Comparison of ENCODE assay signal across 13 cellular contexts in genomic region chr2:101311390-101312019, GRCh38. TPM values are rescaled to one million over a fixed set of nuclear protein-coding genes. Genes with fewer than 3 reads are reported as not detected.
DNase-seq lines count a peak whose midpoint lies in the region; ATAC-seq and TF ChIP-seq lines count a peak whose summit lies in the region.
"Had no signal": no experiment of that assay in that cellular context is flagged by ENCODE, and none has a peak within 500 bp of the region (broad histone marks: within the 10 kb centered on the region; RNA-seq: fewer than 3 reads in every experiment).

No MANE protein-coding gene starts in this region.

- H3K27me3 ChIP-seq in effector memory CD4-positive, alpha-beta T cell (replicated peaks; ENCODE audit: control insufficient read depth, insufficient read depth, low read length, poor library complexity, severe bottlenecking), result no peaks in the 10 kb centered on the region
- H3K27me3 ChIP-seq: upper lobe of right lung had no signal

- peaks cover 2 to 3% of the 10 kb centered on the region in 2 donors for H3K36me3 Mint-ChIP-seq in activated T-cell treated with anti-CD3 and anti-CD28 coated beads, Interleukin-2, amount 50 U/mL, for 72 hours (ENCODE audit: insufficient read depth in 2 of 2)
- H3K36me3 Mint-ChIP-seq in T-helper 1 cell treated with Interleukin-12 subunit alpha and Interleukin-12 subunit beta and Interleukin-4 antibody, amounts not matched to agents 30 μg/mL and 1 μg/mL, for 36 hours (ENCODE audit: low read depth), result peaks cover 13% of the 10 kb centered on the region
- peaks cover 3% of the 10 kb centered on the region for H3K36me3 Mint-ChIP-seq in stimulated activated memory B cell treated with anti-CD40 and anti-IgM and Interleukin-4, amounts not matched to agents 10 μg/mL and 1 μg/mL and 100 μg/mL, for 72 hours

- H3K9me3 Mint-ChIP-seq in activated T-cell treated with anti-CD3 and anti-CD28 coated beads, Interleukin-2, amount 50 U/mL, for 72 hours, result no peaks in the 10 kb centered on the region
- H3K9me3 Mint-ChIP-seq in T-helper 1 cell treated with Interleukin-12 subunit alpha and Interleukin-12 subunit beta and Interleukin-4 antibody, amounts not matched to agents 30 μg/mL and 1 μg/mL, for 36 hours, result peaks cover 2% of the 10 kb centered on the region
- no peaks in the 10 kb centered on the region for H3K9me3 Mint-ChIP-seq in stimulated activated memory B cell treated with anti-CD40 and anti-IgM and Interleukin-4, amounts not matched to agents 10 μg/mL and 1 μg/mL and 100 μg/mL, for 72 hours
- H3K9me3 Mint-ChIP-seq: HFFc6 had no signal

- no peak for DNase-seq in activated T-cell treated with anti-CD3 and anti-CD28 coated beads, Interleukin-2, amount 50 U/mL, for 72 hours
- DNase-seq in activated T-cell treated with anti-CD3 and anti-CD28 coated beads for 4 hours, result no peak
- peak in 1 of 3 donors; percentile 25 for DNase-seq in effector memory CD4-positive, alpha-beta T cell
- DNase-seq in dedifferentiated amniotic fluid mesenchymal stem cell (ENCODE audit: extremely low spot score), result no peak
- DNase-seq in glomerular visceral epithelial cell (ENCODE audit: extremely low spot score), result no peak
- DNase-seq in GM13977 (ENCODE audit: low spot score), result no peak
- DNase-seq: ACHN, DMS79 treated with DMSO at 0.1 percent for 48 hours, HFFc6, Karpas-422, upper lobe of right lung had no signal

- no peaks in the 10 kb centered on the region for H3K9me3 ChIP-seq in effector memory CD4-positive, alpha-beta T cell (ENCODE audit: control insufficient read depth, low read length)
- H3K9me3 ChIP-seq: upper lobe of right lung had no signal

- H3K4me1 Mint-ChIP-seq in activated T-cell treated with anti-CD3 and anti-CD28 coated beads, Interleukin-2, amount 50 U/mL, for 72 hours (ENCODE audit: low read depth), result peaks cover 61% of the 10 kb centered on the region
- H3K4me1 Mint-ChIP-seq in T-helper 1 cell treated with Interleukin-12 subunit alpha and Interleukin-12 subunit beta and Interleukin-4 antibody, amounts not matched to agents 30 μg/mL and 1 μg/mL, for 36 hours (ENCODE audit: low read depth), result peaks cover 45% of the 10 kb centered on the region
- peaks cover 35% of the 10 kb centered on the region for H3K4me1 Mint-ChIP-seq in stimulated activated memory B cell treated with anti-CD40 and anti-IgM and Interleukin-4, amounts not matched to agents 10 μg/mL and 1 μg/mL and 100 μg/mL, for 72 hours

- H3K36me3 ChIP-seq in effector memory CD4-positive, alpha-beta T cell (ENCODE audit: control insufficient read depth, insufficient read depth, low read length), result no peaks in the 10 kb centered on the region
- H3K36me3 ChIP-seq: upper lobe of right lung had no signal

- H3K4me1 ChIP-seq in effector memory CD4-positive, alpha-beta T cell (ENCODE audit: control insufficient read depth, insufficient read depth, low read length, poor library complexity, severe bottlenecking), result peaks cover 22% of the 10 kb centered on the region

- peak overlapping the region; percentile 46 to 70 for H3K4me3 Mint-ChIP-seq in activated T-cell treated with anti-CD3 and anti-CD28 coated beads, Interleukin-2, amount 50 U/mL, for 72 hours
- peak overlapping the region; percentile 43 for H3K4me3 Mint-ChIP-seq in T-helper 1 cell treated with Interleukin-12 subunit alpha and Interleukin-12 subunit beta and Interleukin-4 antibody, amounts not matched to agents 30 μg/mL and 1 μg/mL, for 36 hours
- H3K4me3 Mint-ChIP-seq in stimulated activated memory B cell treated with anti-CD40 and anti-IgM and Interleukin-4, amounts not matched to agents 10 μg/mL and 1 μg/mL and 100 μg/mL, for 72 hours, result peak overlapping the region; percentile 31
- H3K4me3 Mint-ChIP-seq: HFFc6 had no signal

- peak overlapping the region; percentile 67 for H3K27ac Mint-ChIP-seq in activated T-cell treated with anti-CD3 and anti-CD28 coated beads, Interleukin-2, amount 50 U/mL, for 72 hours
- H3K27ac Mint-ChIP-seq in T-helper 1 cell treated with Interleukin-12 subunit alpha and Interleukin-12 subunit beta and Interleukin-4 antibody, amounts not matched to agents 30 μg/mL and 1 μg/mL, for 36 hours, result peak overlapping the region; percentile 78
- H3K27ac Mint-ChIP-seq in stimulated activated memory B cell treated with anti-CD40 and anti-IgM and Interleukin-4, amounts not matched to agents 10 μg/mL and 1 μg/mL and 100 μg/mL, for 72 hours, result peak overlapping the region; percentile 71
- H3K27ac Mint-ChIP-seq: HFFc6 had no signal

- H3K27me3 Mint-ChIP-seq in activated T-cell treated with anti-CD3 and anti-CD28 coated beads, Interleukin-2, amount 50 U/mL, for 72 hours (ENCODE audit: low read depth), result no peaks in the 10 kb centered on the region
- H3K27me3 Mint-ChIP-seq in T-helper 1 cell treated with Interleukin-12 subunit alpha and Interleukin-12 subunit beta and Interleukin-4 antibody, amounts not matched to agents 30 μg/mL and 1 μg/mL, for 36 hours (ENCODE audit: low read depth), result peaks cover 5% of the 10 kb centered on the region
- H3K27me3 Mint-ChIP-seq in stimulated activated memory B cell treated with anti-CD40 and anti-IgM and Interleukin-4, amounts not matched to agents 10 μg/mL and 1 μg/mL and 100 μg/mL, for 72 hours, result no peaks in the 10 kb centered on the region

- ATAC-seq in activated T-cell treated with anti-CD3 and anti-CD28 coated beads, Interleukin-2, amount 50 U/mL, for 72 hours (replicated peaks in 1 of 2), result no peak
- ATAC-seq in stimulated activated memory B cell treated with anti-CD40 and anti-IgM and Interleukin-4, amounts not matched to agents 10 μg/mL and 1 μg/mL and 100 μg/mL, for 72 hours, result no peak
- ATAC-seq: upper lobe of right lung had no signal

- in situ Hi-C loops in GM13977 (cut with MboI; ENCODE audit: low pct_unique_long_range_greater_than_20kb, low sequenced_read_pairs, unreplicated experiment), result no loop called here

- H3K27ac ChIP-seq in effector memory CD4-positive, alpha-beta T cell (ENCODE audit: insufficient read depth, low read length, poor library complexity, severe bottlenecking), result peak overlapping the region; percentile 63
- H3K27ac ChIP-seq: upper lobe of right lung had no signal

- no peak for TF ChIP-seq CTCF in GM13977 (IDR thresholded peaks at IDR 0.05; ENCODE audit: extremely low read depth, insufficient read depth, missing control alignments)

- no peak overlapping the region for H3K4me3 ChIP-seq in effector memory CD4-positive, alpha-beta T cell (ENCODE audit: insufficient read depth, low read depth, low read length, poor library complexity, severe bottlenecking)
- H3K4me3 ChIP-seq: upper lobe of right lung had no signal

RNA-seq across cellular contexts. Expression of gene RNF149, which starts 3.0 kb away (rescaled TPM):
- total RNA-seq in activated T-cell treated with anti-CD3 and anti-CD28 coated beads, Interleukin-2, amount 50 U/mL, for 72 hours, result 10 to 100 TPM; 30.9 to 50.8 TPM

RNA-seq across cellular contexts. Expression of gene CNOT11, which starts 58.8 kb away (rescaled TPM):
- total RNA-seq in activated T-cell treated with anti-CD3 and anti-CD28 coated beads, Interleukin-2, amount 50 U/mL, for 72 hours, result 10 to 100 TPM; 57.4 to 59.3 TPM
